Comparison of ENCODE assay signal across 2 cellular contexts in genomic region chr20:460180-460579, GRCh38.
TF ChIP-seq lines count a peak whose summit lies in the region.

No MANE protein-coding gene starts in this region.

TF ChIP-seq in K562, 482 proteins besides CTCF, POLR2A, EP300 and RAD21 (continues in another document):
- TF ChIP-seq MAFK (IDR thresholded peaks at IDR 0.05; ENCODE audit: low read length), result peak; percentile 59; the same call in 1 of the 2 replicates
- no peak for TF ChIP-seq EGR1 (conservative IDR thresholded peaks at IDR 0.05)
- peak; percentile 79 for TF ChIP-seq C11orf30 (IDR thresholded peaks at IDR 0.05; ENCODE audit: low read depth)
- peak; percentile 73 for TF ChIP-seq MAFG (tag; conservative IDR thresholded peaks at IDR 0.05)
- TF ChIP-seq ETS2 (tag; IDR thresholded peaks at IDR 0.05; ENCODE audit: borderline replicate concordance, poor library complexity, severe bottlenecking), result no peak
- no peak for TF ChIP-seq BCLAF1 (IDR thresholded peaks at IDR 0.05; ENCODE audit: borderline replicate concordance in 1 of 2, control insufficient read depth in 1 of 2, low read depth in 2 of 2, low read length in 1 of 2)
- TF ChIP-seq ZNF316 (IDR thresholded peaks at IDR 0.05), result peak; percentile 84
- TF ChIP-seq BACH1 (tag; IDR thresholded peaks at IDR 0.05), result peak; percentile 67; the same call in 1 of the 2 replicates
- TF ChIP-seq ZNF384 (IDR thresholded peaks at IDR 0.05; ENCODE audit: low read depth, low read length), result peak; percentile 98
- TF ChIP-seq, protein P1, sequence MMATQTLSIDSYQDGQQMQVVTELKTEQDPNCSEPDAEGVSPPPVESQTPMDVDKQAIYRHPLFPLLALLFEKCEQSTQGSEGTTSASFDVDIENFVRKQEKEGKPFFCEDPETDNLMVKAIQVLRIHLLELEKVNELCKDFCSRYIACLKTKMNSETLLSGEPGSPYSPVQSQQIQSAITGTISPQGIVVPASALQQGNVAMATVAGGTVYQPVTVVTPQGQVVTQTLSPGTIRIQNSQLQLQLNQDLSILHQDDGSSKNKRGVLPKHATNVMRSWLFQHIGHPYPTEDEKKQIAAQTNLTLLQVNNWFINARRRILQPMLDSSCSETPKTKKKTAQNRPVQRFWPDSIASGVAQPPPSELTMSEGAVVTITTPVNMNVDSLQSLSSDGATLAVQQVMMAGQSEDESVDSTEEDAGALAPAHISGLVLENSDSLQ (IDR thresholded peaks at IDR 0.05), result peak; percentile 83
- TF ChIP-seq ARID1B (IDR thresholded peaks at IDR 0.05), result peak; percentile 55; the same call in 1 of the 2 replicates
- peak; percentile 67 for TF ChIP-seq MAFF (IDR thresholded peaks at IDR 0.05; ENCODE audit: low read length)
- TF ChIP-seq CGGBP1 (CRISPR knock-in tag; IDR thresholded peaks at IDR 0.05), result no peak
- peak; percentile 82 for TF ChIP-seq DPF2 (IDR thresholded peaks at IDR 0.05)
- no peak for TF ChIP-seq RBFOX2 (IDR thresholded peaks at IDR 0.05; ENCODE audit: low read depth, low read length)
- TF ChIP-seq SNIP1 (IDR thresholded peaks at IDR 0.05; ENCODE audit: low read depth), result no peak
- TF ChIP-seq, protein P2, sequence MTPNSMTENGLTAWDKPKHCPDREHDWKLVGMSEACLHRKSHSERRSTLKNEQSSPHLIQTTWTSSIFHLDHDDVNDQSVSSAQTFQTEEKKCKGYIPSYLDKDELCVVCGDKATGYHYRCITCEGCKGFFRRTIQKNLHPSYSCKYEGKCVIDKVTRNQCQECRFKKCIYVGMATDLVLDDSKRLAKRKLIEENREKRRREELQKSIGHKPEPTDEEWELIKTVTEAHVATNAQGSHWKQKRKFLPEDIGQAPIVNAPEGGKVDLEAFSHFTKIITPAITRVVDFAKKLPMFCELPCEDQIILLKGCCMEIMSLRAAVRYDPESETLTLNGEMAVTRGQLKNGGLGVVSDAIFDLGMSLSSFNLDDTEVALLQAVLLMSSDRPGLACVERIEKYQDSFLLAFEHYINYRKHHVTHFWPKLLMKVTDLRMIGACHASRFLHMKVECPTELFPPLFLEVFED (CRISPR knock-in tag; conservative IDR thresholded peaks at IDR 0.05), result no peak
- TF ChIP-seq PBX2 (CRISPR knock-in tag; IDR thresholded peaks at IDR 0.05; ENCODE audit: low read depth), result no peak
- peak; percentile 52 for TF ChIP-seq PBX2 (tag; conservative IDR thresholded peaks at IDR 0.05; ENCODE audit: low read depth)
- no peak for TF ChIP-seq NCOA1 (IDR thresholded peaks at IDR 0.05; ENCODE audit: low read depth)
- no peak for TF ChIP-seq ZKSCAN8 (CRISPR knock-in tag; IDR thresholded peaks at IDR 0.05)
- TF ChIP-seq CBFB (CRISPR knock-in tag; IDR thresholded peaks at IDR 0.05), result no peak
- no peak for TF ChIP-seq PHF8 (IDR thresholded peaks at IDR 0.05; ENCODE audit: borderline replicate concordance, low read length)
- no peak for TF ChIP-seq MEF2D (tag; conservative IDR thresholded peaks at IDR 0.05; ENCODE audit: low read depth)
- no peak for TF ChIP-seq STAG1 (CRISPR knock-in tag; IDR thresholded peaks at IDR 0.05; ENCODE audit: borderline replicate concordance)
- TF ChIP-seq NBN (IDR thresholded peaks at IDR 0.05; ENCODE audit: low read depth), result 0 out of 2 replicates have a peak, but pooled peaks have one; percentile 34
- no peak for TF ChIP-seq XRCC5 (IDR thresholded peaks at IDR 0.05; ENCODE audit: low read depth, low read length)
- no peak for TF ChIP-seq FOXP1 (CRISPR knock-in tag; IDR thresholded peaks at IDR 0.05)
- no peak for TF ChIP-seq ZNF79 (CRISPR knock-in tag; IDR thresholded peaks at IDR 0.05; ENCODE audit: low read depth)

TF ChIP-seq in neural cell, 6 proteins besides CTCF, POLR2A, EP300 and RAD21:
- TF ChIP-seq SMC3 (conservative IDR thresholded peaks at IDR 0.05; ENCODE audit: poor library complexity) (no peak), REST (IDR thresholded peaks at IDR 0.05; ENCODE audit: borderline replicate concordance) (no peak), POLR2AphosphoS5 (IDR thresholded peaks at IDR 0.05) (no peak), EZH2 (IDR thresholded peaks at IDR 0.05; ENCODE audit: borderline replicate concordance, insufficient read depth, low read length, poor library complexity, severe bottlenecking) (no peak), MXI1 (conservative IDR thresholded peaks at IDR 0.05; ENCODE audit: poor library complexity, severe bottlenecking) (no peak), TAF1 (IDR thresholded peaks at IDR 0.05; ENCODE audit: low read depth) (no peak)
